In the genomic region with DNA sequence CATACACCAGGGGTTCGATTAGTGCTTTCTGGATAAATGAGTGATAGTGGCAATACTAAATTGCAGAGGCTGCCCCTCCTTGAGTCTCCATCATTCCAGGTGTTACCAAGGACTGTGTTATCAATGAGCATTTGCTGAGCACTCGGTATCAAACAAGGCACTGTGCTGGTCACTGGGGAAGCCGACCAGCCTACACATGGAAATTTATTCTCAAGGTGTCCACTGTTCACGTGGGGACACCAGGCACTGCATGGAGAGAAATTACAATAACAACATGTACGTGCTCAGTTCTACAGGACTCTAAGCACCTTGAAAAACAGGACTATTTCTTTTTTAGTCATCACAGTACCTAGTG, we compare ENCODE assay signal across 22 cellular contexts. TPM values are rescaled to one million over a fixed set of nuclear protein-coding genes. Genes with fewer than 3 reads are reported as not detected.
A peak's percentile ranks its signal among the peaks of the same experiment; 100 is the strongest.
DNase-seq lines count a peak whose midpoint lies in the region; ATAC-seq and TF ChIP-seq lines count a peak whose summit lies in the region.
"Had no signal": no experiment of that assay in that cellular context is flagged by ENCODE, and none has a peak within 500 bp of the region (broad histone marks: within the 10 kb centered on the region; RNA-seq: fewer than 3 reads in every experiment).

No MANE protein-coding gene starts in this region.

- peaks cover 49% of the 10 kb centered on the region for H3K4me1 ChIP-seq in left ventricle myocardium inferior
- H3K4me1 ChIP-seq in esophagus muscularis mucosa, result peaks cover 32 to 74% (median 57%) of the 10 kb centered on the region in 4 donors
- peaks cover 23% of the 10 kb centered on the region for H3K4me1 ChIP-seq in rectal smooth muscle tissue (ENCODE audit: control insufficient read depth, insufficient read depth, low read length)
- H3K4me1 ChIP-seq in HAP-1, result no peaks in the 10 kb centered on the region
- H3K4me1 ChIP-seq: breast epithelium had no signal

- 75% methylated on average over 4 of the region's 5 CpGs for WGBS in esophagus muscularis mucosa

- no peak for DNase-seq in left ventricle myocardium inferior
- no peak for DNase-seq in Right ventricle myocardium inferior (ENCODE audit: missing footprints)
- DNase-seq in esophagus muscularis mucosa (ENCODE audit: extremely low spot score), result no peak
- no peak for DNase-seq in HAP-1 (ENCODE audit: low spot score in 2 of 2)
- DNase-seq in NCI-H1436 treated with DMSO at 0.1 percent for 48 hours (lab: John Stamatoyannopoulos, UW), result no peak
- DNase-seq in foreskin fibroblast, result no peak
- DNase-seq: activated CD4-positive, alpha-beta T cell treated with anti-CD3 and anti-CD28 coated beads, Interleukin-2, amount 50 U/mL, for 1 hour; activated T-cell treated with anti-CD3 and anti-CD28 coated beads, Interleukin-2, amount 50 U/mL, for 48 hours; AML-193; CD4-positive, alpha-beta T cell; effector CD8-positive, alpha-beta T cell; erythroblast; natural killer cell; NCI-H1694 treated with DMSO at 0.1 percent for 48 hours; NCI-H510A; occipital lobe; stimulated activated CD4-positive, alpha-beta T cell treated with anti-CD3 and anti-CD28 coated beads, Interleukin-4, amount 100 ng/mL, for 1 hour; substantia nigra had no signal

- no peak for TF ChIP-seq EP300 in esophagus muscularis mucosa (IDR thresholded peaks at IDR 0.05)

- H3K4me3 ChIP-seq in left ventricle myocardium inferior, result no peak overlapping the region
- H3K4me3 ChIP-seq in esophagus muscularis mucosa, result peak overlapping the region in 1 of 4 donors; percentile 1
- no peak overlapping the region for H3K4me3 ChIP-seq in rectal smooth muscle tissue (ENCODE audit: low read length)
- H3K4me3 ChIP-seq in HAP-1, result no peak overlapping the region
- H3K4me3 ChIP-seq in foreskin fibroblast (ENCODE audit: low read depth in 1 of 2, low read length in 2 of 2), result no peak overlapping the region
- H3K4me3 ChIP-seq: breast epithelium had no signal

- TF ChIP-seq POLR2A in esophagus muscularis mucosa (IDR thresholded peaks at IDR 0.05; ENCODE audit: low read depth), result no peak

- H3K36me3 ChIP-seq in left ventricle myocardium inferior (no peaks in the 10 kb centered on the region), esophagus muscularis mucosa (no peaks in the 10 kb centered on the region), rectal smooth muscle tissue (ENCODE audit: control insufficient read depth, insufficient read depth, low read length) (no peaks in the 10 kb centered on the region), HAP-1 (replicated peaks) (no peaks in the 10 kb centered on the region)
- H3K36me3 ChIP-seq: breast epithelium had no signal

- H3K9me3 ChIP-seq in left ventricle myocardium inferior (replicated peaks), result no peaks in the 10 kb centered on the region
- no peaks in the 10 kb centered on the region for H3K9me3 ChIP-seq in esophagus muscularis mucosa
- no peaks in the 10 kb centered on the region for H3K9me3 ChIP-seq in HAP-1
- H3K9me3 ChIP-seq: breast epithelium had no signal

- no peak for ATAC-seq in Right ventricle myocardium inferior
- ATAC-seq in GM21723 (IDR thresholded peaks at IDR 0.05; ENCODE audit: unreplicated experiment), result no peak
- ATAC-seq: natural killer cell, WTC11 had no signal

- peak overlapping the region; percentile 78 for H3K27ac ChIP-seq in left ventricle myocardium inferior (replicated peaks)
- H3K27ac ChIP-seq in esophagus muscularis mucosa (replicated peaks in 1 of 4), result peak overlapping the region; percentile 85 to 90 (median 87)
- peak overlapping the region; percentile 85 for H3K27ac ChIP-seq in rectal smooth muscle tissue (ENCODE audit: low read depth, low read length)
- H3K27ac ChIP-seq: breast epithelium had no signal

- in situ Hi-C loops in HAP-1 (cut with MboI; ENCODE audit: low sequenced_read_pairs), result no loop called here

- no peak overlapping the region for H3K9ac ChIP-seq in rectal smooth muscle tissue (ENCODE audit: low read length)

- intact Hi-C loops in left ventricle myocardium inferior (cut with micrococcal nuclease), result no loop called here
- intact Hi-C loops in Right ventricle myocardium inferior (cut with DNase I), result no loop called here
- intact Hi-C loops in esophagus muscularis mucosa (cut with DNase I), result no loop called here

- H3K27me3 ChIP-seq in left ventricle myocardium inferior (ENCODE audit: low read depth) (no peaks in the 10 kb centered on the region), esophagus muscularis mucosa (no peaks in the 10 kb centered on the region), rectal smooth muscle tissue (ENCODE audit: control insufficient read depth, insufficient read depth, low read length) (no peaks in the 10 kb centered on the region), HAP-1 (ENCODE audit: low read depth) (no peaks in the 10 kb centered on the region)
- H3K27me3 ChIP-seq: breast epithelium had no signal

- TF ChIP-seq CTCF in left ventricle myocardium inferior (IDR thresholded peaks at IDR 0.05; ENCODE audit: borderline replicate concordance) (no peak), esophagus muscularis mucosa (IDR thresholded peaks at IDR 0.05) (no peak), foreskin fibroblast (IDR thresholded peaks at IDR 0.05; ENCODE audit: low read depth, low read length) (no peak)

RNA-seq across cellular contexts. Expression of a gene that starts 22.2 kb away (rescaled TPM):
- 187 TPM for total RNA-seq in left ventricle myocardium inferior
- 139 TPM for total RNA-seq in Right ventricle myocardium inferior
- 100 to 1,000 TPM in 1 of 4 donors, 10 to 100 TPM in 3; 37.3 to 121 (median 68.5) TPM for total RNA-seq in esophagus muscularis mucosa
